ENCODE assay signal across 8 cellular contexts in the genomic region with DNA sequence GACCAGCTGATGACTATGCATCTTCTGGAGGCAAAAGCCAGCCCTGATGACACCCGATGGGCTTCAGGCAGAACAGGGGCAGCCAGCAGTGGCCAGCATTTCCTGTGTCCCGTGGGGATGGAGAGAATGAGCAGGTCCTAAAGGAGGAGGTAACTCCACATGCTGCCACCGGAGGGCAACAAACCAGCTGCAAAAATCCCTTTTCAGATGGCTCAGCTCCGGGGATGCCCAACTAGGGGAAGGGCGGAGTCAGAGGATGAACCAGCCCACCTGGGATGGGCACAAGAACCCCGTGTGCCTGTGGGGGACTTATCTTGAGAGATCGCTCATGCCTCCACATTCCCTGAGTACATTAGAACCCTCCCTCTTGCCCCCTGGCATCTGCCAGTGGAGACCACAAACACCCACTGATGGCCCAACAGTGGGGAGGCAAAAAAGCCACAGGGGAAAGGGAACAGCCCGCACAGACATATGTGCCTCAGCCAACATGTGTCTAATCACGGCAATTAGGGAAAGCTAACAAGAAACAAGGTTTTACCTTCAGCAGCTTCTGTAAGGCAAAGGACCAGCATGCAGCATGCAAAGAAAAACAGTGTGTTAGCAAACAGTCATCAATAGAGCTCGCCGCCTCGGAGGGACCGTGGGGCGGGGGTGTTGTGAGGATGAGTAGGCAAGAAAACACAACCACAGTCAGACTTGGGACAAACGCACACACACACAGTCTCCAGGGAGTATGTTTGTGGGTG.
DNase-seq lines count a peak whose midpoint lies in the region; ATAC-seq and TF ChIP-seq lines count a peak whose summit lies in the region.

No MANE protein-coding gene starts in this region.

- TF ChIP-seq EP300 in esophagus muscularis mucosa (IDR thresholded peaks at IDR 0.05) (no peak), suprapubic skin (IDR thresholded peaks at IDR 0.05) (no peak)

- H3K9ac ChIP-seq in KMS-11: no peak overlapping the region

- peaks cover 15% of the 10 kb centered on the region for H3K4me1 ChIP-seq in KMS-11 (ENCODE audit: low read depth, poor library complexity, severe bottlenecking)
- H3K4me1 ChIP-seq in right lobe of liver: peaks cover 0 to 22% (median 8%) of the 10 kb centered on the region in 4 donors
- H3K4me1 ChIP-seq in esophagus muscularis mucosa: peaks cover 24 to 28% (median 26%) of the 10 kb centered on the region in 4 donors
- H3K4me1 ChIP-seq in suprapubic skin: peaks cover 25% of the 10 kb centered on the region

- H3K36me3 ChIP-seq in KMS-11 (ENCODE audit: insufficient read depth): no peaks in the 10 kb centered on the region
- peaks cover 4 to 77% (median 19%) of the 10 kb centered on the region in 4 donors for H3K36me3 ChIP-seq in right lobe of liver
- peaks cover 28 to 90% (median 77%) of the 10 kb centered on the region in 4 donors for H3K36me3 ChIP-seq in esophagus muscularis mucosa
- peaks cover 76% of the 10 kb centered on the region for H3K36me3 ChIP-seq in suprapubic skin

- no peaks in the 10 kb centered on the region for H3K79me2 ChIP-seq in KMS-11 (ENCODE audit: insufficient read depth, low read depth)

- TF ChIP-seq CTCF in KMS-11 (conservative IDR thresholded peaks at IDR 0.05; ENCODE audit: low read depth, low read length) (peak; percentile 73), right lobe of liver (IDR thresholded peaks at IDR 0.05) (peak in 3 of 4 donors; percentile 28 to 41 (median 33)), esophagus muscularis mucosa (IDR thresholded peaks at IDR 0.05) (peak in 1 of 3 experiments; percentile 39), suprapubic skin (IDR thresholded peaks at IDR 0.05) (no peak)

- TF ChIP-seq POLR2A in right lobe of liver (IDR thresholded peaks at IDR 0.05): no peak
- no peak for TF ChIP-seq POLR2A in esophagus muscularis mucosa (IDR thresholded peaks at IDR 0.05; ENCODE audit: low read depth)
- TF ChIP-seq POLR2A in suprapubic skin (IDR thresholded peaks at IDR 0.05): no peak

- no peak overlapping the region for H3K27ac ChIP-seq in KMS-11
- H3K27ac ChIP-seq in angular gyrus (ENCODE audit: low read depth, low read length): peak overlapping the region; percentile 42
- no peak overlapping the region for H3K27ac ChIP-seq in right lobe of liver
- H3K27ac ChIP-seq in esophagus muscularis mucosa (replicated peaks in 1 of 4): no peak overlapping the region
- H3K27ac ChIP-seq in suprapubic skin: no peak overlapping the region

- H3K4me3 ChIP-seq in KMS-11 (IDR thresholded peaks at IDR 0.05; ENCODE audit: insufficient read depth, low read depth, low read length) (no peak overlapping the region), right lobe of liver (no peak overlapping the region), esophagus muscularis mucosa (no peak overlapping the region), suprapubic skin (no peak overlapping the region)

- WGBS in right lobe of liver (ENCODE audit: insufficient coverage, low coverage, low lambda C conversion rate, missing lambda C conversion rate): 51% methylated on average over 10 of the region's 15 CpGs
- 53% methylated on average over 15 of the region's 15 CpGs for WGBS in esophagus muscularis mucosa
- 54% methylated on average over 12 of the region's 15 CpGs for WGBS in suprapubic skin

- H2AFZ ChIP-seq in KMS-11 (ENCODE audit: low read depth): no peak overlapping the region

- DNase-seq in DMS 273 treated with DMSO at 0.1 percent for 48 hours (lab: John Stamatoyannopoulos, UW) (peak; percentile 65), SHP77 (lab: John Stamatoyannopoulos, UW) (peak; percentile 57 to 59), right lobe of liver (no peak), esophagus muscularis mucosa (ENCODE audit: extremely low spot score) (no peak), suprapubic skin (ENCODE audit: low spot score in 2 of 2) (no peak), left cardiac atrium (no peak)

- H3K27me3 ChIP-seq in KMS-11 (ENCODE audit: insufficient read depth, low read depth) (no peaks in the 10 kb centered on the region), right lobe of liver (no peaks in the 10 kb centered on the region), esophagus muscularis mucosa (no peaks in the 10 kb centered on the region), suprapubic skin (no peaks in the 10 kb centered on the region)

- intact Hi-C loops in right lobe of liver (cut with DNase I): no loop called here
- intact Hi-C loops in esophagus muscularis mucosa (cut with DNase I): no loop called here
- intact Hi-C loops in left cardiac atrium (cut with DNase I): loop anchor here in 1 of 2 donors (2.0 kb wide), 1 partner anchor 151 kb away; no protein-coding TSS in a partner anchor

- H3K4me2 ChIP-seq in KMS-11: no peak overlapping the region

- peak in 1 of 4 donors; percentile 3 for ATAC-seq in right lobe of liver
- ATAC-seq in left cardiac atrium: no peak

- H4K20me1 ChIP-seq in KMS-11 (ENCODE audit: insufficient read depth): no peaks in the 10 kb centered on the region

- no peaks in the 10 kb centered on the region for H3K9me3 ChIP-seq in right lobe of liver
- no peaks in the 10 kb centered on the region for H3K9me3 ChIP-seq in esophagus muscularis mucosa
- no peaks in the 10 kb centered on the region for H3K9me3 ChIP-seq in suprapubic skin

Comparison
In these comparisons a context has a peak if more than half of its experiments do, and no peak if none do; other contexts are left out.
1. DNase-seq: peak in DMS 273 treated with DMSO at 0.1 percent for 48 hours (single experiment) and SHP77 (2 of 2); none in right lobe of liver (0 of 3), esophagus muscularis mucosa (single experiment), suprapubic skin (0 of 2) and left cardiac atrium (single experiment).
2. CTCF ChIP-seq: peak in KMS-11 (single experiment) and right lobe of liver (3 of 4); none in suprapubic skin (0 of 2).